19 cellular contexts compared by ENCODE assay signal in genomic region chr5:67400752-67401151, GRCh38.
DNase-seq lines count a peak whose midpoint lies in the region; ATAC-seq and TF ChIP-seq lines count a peak whose summit lies in the region.
"Had no signal": no experiment of that assay in that cellular context is flagged by ENCODE, and none has a peak within 500 bp of the region (broad histone marks: within the 10 kb centered on the region; RNA-seq: fewer than 3 reads in every experiment).

No MANE protein-coding gene starts in this region.

- H3K4me1 Mint-ChIP-seq in neural progenitor cell = peaks cover 10% of the 10 kb centered on the region

- H3K4me1 ChIP-seq in adipocyte (ENCODE audit: control insufficient read depth, insufficient read depth, low read length) = peaks cover 2% of the 10 kb centered on the region
- peaks cover 4% of the 10 kb centered on the region for H3K4me1 ChIP-seq in neural progenitor cell
- no peaks in the 10 kb centered on the region for H3K4me1 ChIP-seq in transverse colon

- no peak overlapping the region for H2AFZ ChIP-seq in neural progenitor cell (replicated peaks)
- H2AFZ ChIP-seq: PC-9 had no signal

- H3K9me3 ChIP-seq in adipocyte (ENCODE audit: control insufficient read depth, low read length) (no peaks in the 10 kb centered on the region), neural progenitor cell (ENCODE audit: low read depth) (no peaks in the 10 kb centered on the region), transverse colon (no peaks in the 10 kb centered on the region)

- TF ChIP-seq POLR2A in transverse colon (IDR thresholded peaks at IDR 0.05) = no peak

- H3K27ac ChIP-seq in neural progenitor cell = no peak overlapping the region
- no peak overlapping the region for H3K27ac ChIP-seq in transverse colon
- H3K27ac ChIP-seq: PC-9, RWPE1 had no signal

- peaks cover 2% of the 10 kb centered on the region for H3K27me3 Mint-ChIP-seq in neural progenitor cell (ENCODE audit: insufficient read depth, low read depth)

- H3K9me3 Mint-ChIP-seq in neural progenitor cell = peaks cover 9% of the 10 kb centered on the region

- intact Hi-C loops in transverse colon (cut with DNase I; ENCODE audit: low total_unique reads) = no loop called here

- TF ChIP-seq CTCF in neural progenitor cell (IDR thresholded peaks at IDR 0.05) = no peak
- no peak for TF ChIP-seq CTCF in transverse colon (IDR thresholded peaks at IDR 0.05)

- H3K36me3 ChIP-seq in adipocyte (ENCODE audit: control insufficient read depth, insufficient read depth, low read length, severe bottlenecking) = no peaks in the 10 kb centered on the region
- no peaks in the 10 kb centered on the region for H3K36me3 ChIP-seq in neural progenitor cell
- H3K36me3 ChIP-seq in transverse colon = no peaks in the 10 kb centered on the region

- no peaks in the 10 kb centered on the region for H4K20me1 ChIP-seq in neural progenitor cell (ENCODE audit: low read depth)

- H3K27me3 ChIP-seq in adipocyte (replicated peaks; ENCODE audit: control insufficient read depth, insufficient read depth, low read length) = no peaks in the 10 kb centered on the region
- H3K27me3 ChIP-seq in neural progenitor cell = no peaks in the 10 kb centered on the region
- no peaks in the 10 kb centered on the region for H3K27me3 ChIP-seq in transverse colon

- no peaks in the 10 kb centered on the region for H3F3A ChIP-seq in neural progenitor cell (ENCODE audit: low read depth)

- in situ Hi-C loops in transverse colon (cut with MboI; ENCODE audit: low pct_ligation_motif_present in 1 of 4, low pct_unique_long_range_greater_than_20kb in 1 of 4, low sequenced_read_pairs in 3 of 4) = no loop called here

- H3K4me3 Mint-ChIP-seq in neural progenitor cell = no peak overlapping the region

- H3K4me3 ChIP-seq in adipocyte (ENCODE audit: low read length) (no peak overlapping the region), neural progenitor cell (no peak overlapping the region), transverse colon (no peak overlapping the region)
- H3K4me3 ChIP-seq: PC-9 had no signal

- H3K9ac ChIP-seq in adipocyte (ENCODE audit: low read length) = no peak overlapping the region
- no peak overlapping the region for H3K9ac ChIP-seq in neural progenitor cell

- WGBS in transverse colon (ENCODE audit: low coverage in 1 of 2), 2 donors = 34 to 76% methylated on average over 3 of the region's 3 CpGs

- no peaks in the 10 kb centered on the region for H3K36me3 Mint-ChIP-seq in neural progenitor cell

- no peak overlapping the region for H3K4me2 ChIP-seq in neural progenitor cell
- H3K4me2 ChIP-seq: PC-9 had no signal

- ATAC-seq in HG03469 (IDR thresholded peaks at IDR 0.05; ENCODE audit: unreplicated experiment) = no peak

- no peak for TF ChIP-seq EP300 in transverse colon (IDR thresholded peaks at IDR 0.05; ENCODE audit: low read depth)

- H3K79me2 ChIP-seq in neural progenitor cell (ENCODE audit: low read depth) = no peaks in the 10 kb centered on the region

- peak; percentile 65 for DNase-seq in DMS 273 treated with DMSO at 0.1 percent for 48 hours (lab: John Stamatoyannopoulos, UW)
- peak; percentile 19 for DNase-seq in HCEC 1CT
- DNase-seq in adipocyte (ENCODE audit: low read depth) = peak; percentile 33
- DNase-seq in neural progenitor cell (ENCODE audit: low spot score) = no peak
- no peak for DNase-seq in GM03348 (ENCODE audit: low spot score)
- no peak for DNase-seq in transverse colon
- DNase-seq: ACHN, C1 segment of cervical spinal cord, EL, GOT3, Kasumi-1, MM.1S, NCI-H1092, NCI-H1436 treated with DMSO at 0.1 percent for 48 hours, NCI-H2029, NCI-H510A, PC-9 had no signal

- H3K27ac Mint-ChIP-seq in neural progenitor cell = peak overlapping the region; percentile 10

Comparison
In these comparisons a context has a peak if more than half of its experiments do, and no peak if none do; other contexts are left out.
1. DNase-seq: peak in DMS 273 treated with DMSO at 0.1 percent for 48 hours (single experiment), HCEC 1CT (single experiment) and adipocyte (single experiment); none in neural progenitor cell (single experiment), GM03348 (single experiment) and transverse colon (single experiment).